9 cellular contexts compared by ENCODE assay signal in genomic region chr12:98955284-98955683, GRCh38.
DNase-seq lines count a peak whose midpoint lies in the region; ATAC-seq, FAIRE-seq and TF ChIP-seq lines count a peak whose summit lies in the region.
"Had no signal": no experiment of that assay in that cellular context is flagged by ENCODE, and none has a peak within 500 bp of the region (broad histone marks: within the 10 kb centered on the region; RNA-seq: fewer than 3 reads in every experiment).

No MANE protein-coding gene starts in this region.

- H2AFZ ChIP-seq in MM.1S (ENCODE audit: low read length) (peak overlapping the region; percentile 11; the same call in 1 of the 2 replicates), H1 (ENCODE audit: low read length) (0 out of 2 replicates have a peak overlapping the region, but pooled peaks have one; percentile 28)

- peak; percentile 72 for ATAC-seq in GM21737 (IDR thresholded peaks at IDR 0.05; ENCODE audit: unreplicated experiment)
- no peak for ATAC-seq in stimulated activated naive CD8-positive, alpha-beta T cell treated with anti-CD3 and anti-CD28 coated beads, Interleukin-15, Interleukin-2, amounts not matched to agents 100 U/mL and 50 U/mL, for 24 hours

- no peak overlapping the region for H4K8ac ChIP-seq in H1 (ENCODE audit: extremely low read depth, insufficient read depth, low read length)

- H3K79me1 ChIP-seq in H1 (ENCODE audit: low read depth, low read length): no peaks in the 10 kb centered on the region

- no peak overlapping the region for H3K18ac ChIP-seq in H1 (ENCODE audit: extremely low read depth, low read length)

- no peaks in the 10 kb centered on the region for H3K4me1 ChIP-seq in MM.1S (ENCODE audit: low read length)
- H3K4me1 ChIP-seq in H1 (replicated peaks in 1 of 4; ENCODE audit: control insufficient read depth in 3 of 4, insufficient read depth in 4 of 4, low read length in 3 of 4): no peaks in the 10 kb centered on the region

- no peak overlapping the region for H3K23ac ChIP-seq in H1 (ENCODE audit: insufficient read length)

- H4K91ac ChIP-seq in H1 (replicated peaks; ENCODE audit: insufficient read length, low read length): no peak overlapping the region

- H3K14ac ChIP-seq in H1 (ENCODE audit: insufficient read length): no peak overlapping the region

- TF ChIP-seq CTCF in MM.1S (IDR thresholded peaks at IDR 0.05; ENCODE audit: low read length) (peak; percentile 59), H1 (IDR thresholded peaks at IDR 0.05; ENCODE audit: control extremely low read depth in 1 of 3, insufficient read depth in 1 of 3, low read depth in 1 of 3, low read length in 3 of 3) (peak in 2 of 3 experiments; percentile 56 to 63; a peak in 3 of 4 replicates)

- H3K4me1 Mint-ChIP-seq in T-helper 2 cell treated with Interferon-gamma antibody and Interleukin-4, amounts not matched to agents 5 μg/mL and 100 μg/mL, for 36 hours (ENCODE audit: low read depth): no peaks in the 10 kb centered on the region

- H3K56ac ChIP-seq in H1 (replicated peaks; ENCODE audit: insufficient read length, low read depth, low read length): no peak overlapping the region

- H3K4me3 ChIP-seq in MM.1S (ENCODE audit: low read length) (no peak overlapping the region), H1 (ENCODE audit: extremely low read depth in 1 of 4, insufficient read depth in 2 of 4, low read depth in 3 of 4, low read length in 4 of 4) (no peak overlapping the region)

- no peak for TF ChIP-seq EP300 in H1 (IDR thresholded peaks at IDR 0.05; ENCODE audit: borderline replicate concordance in 1 of 2, low read depth in 2 of 2, low read length in 2 of 2)

- no peak for TF ChIP-seq POLR2A in H1 (IDR thresholded peaks at IDR 0.05; ENCODE audit: control extremely low read depth in 1 of 2, low read depth in 2 of 2, low read length in 2 of 2)

- no peaks in the 10 kb centered on the region for H3K9me3 Mint-ChIP-seq in T-helper 2 cell treated with Interferon-gamma antibody and Interleukin-4, amounts not matched to agents 5 μg/mL and 100 μg/mL, for 36 hours

- H3K27ac ChIP-seq in MM.1S (ENCODE audit: low read length): no peak overlapping the region
- no peak overlapping the region for H3K27ac ChIP-seq in H1 (ENCODE audit: low read depth, low read length)

- no peaks in the 10 kb centered on the region for H3K27me3 Mint-ChIP-seq in T-helper 2 cell treated with Interferon-gamma antibody and Interleukin-4, amounts not matched to agents 5 μg/mL and 100 μg/mL, for 36 hours (ENCODE audit: low read depth)

- H3K4me3 Mint-ChIP-seq in T-helper 2 cell treated with Interferon-gamma antibody and Interleukin-4, amounts not matched to agents 5 μg/mL and 100 μg/mL, for 36 hours: no peak overlapping the region

- no peak overlapping the region for H3K4me2 ChIP-seq in MM.1S (ENCODE audit: low read depth, low read length)
- H3K4me2 ChIP-seq in H1 (ENCODE audit: insufficient read depth in 1 of 2, low read depth in 2 of 2, low read length in 2 of 2): no peak overlapping the region

- no peak overlapping the region for H3K4ac ChIP-seq in H1 (replicated peaks; ENCODE audit: insufficient read length, low read depth, low read length)

- no peak overlapping the region for H2BK5ac ChIP-seq in H1 (ENCODE audit: low read depth, low read length)

- POLR2A ChIA-PET in H1 (lab: Charles Lee; ENCODE audit: partially characterized antibody): interaction anchor here (0.6 kb wide), 1 partner anchor 1005 kb away, joined by 3 read pairs; no protein-coding TSS in a partner anchor

- H3K9me2 ChIP-seq in MM.1S (replicated peaks; ENCODE audit: insufficient read depth, low read length): no peaks in the 10 kb centered on the region

- CTCF ChIA-PET in H1 (lab: Charles Lee; ENCODE audit: partially characterized antibody): interaction anchor here (0.6 to 6.8 kb wide), 35 partner anchors 9 to 615 kb away, joined by 3 to 36 read pairs (median 4); no protein-coding TSS in a partner anchor

- H2BK15ac ChIP-seq in H1 (ENCODE audit: low read length): no peak overlapping the region

- no peak overlapping the region for H2BK12ac ChIP-seq in H1 (ENCODE audit: low read depth, low read length)

- no peak overlapping the region for H2BK120ac ChIP-seq in H1 (replicated peaks; ENCODE audit: low read depth, low read length)

- H3F3A ChIP-seq in MM.1S (ENCODE audit: insufficient read depth, low read length): no peaks in the 10 kb centered on the region

- peak; percentile 55 to 65 for TF ChIP-seq RAD21 in H1 (IDR thresholded peaks at IDR 0.05 in 1 of 2, conservative IDR thresholded peaks at IDR 0.05 in 1 of 2; ENCODE audit: low read depth in 2 of 2, low read length in 2 of 2)

- 58% methylated on average over 4 of the region's 4 CpGs; no CpG with 5 or more reads in 1 of the 2 experiments for WGBS in H1 (ENCODE audit: extremely low coverage in 1 of 2, insufficient coverage in 1 of 2, insufficient read length in 1 of 2, insufficient replicate concordance in 2 of 2, low coverage in 1 of 2, low lambda C conversion rate in 2 of 2, missing lambda C conversion rate in 1 of 2), 2 experiments

- peak; percentile 96 for FAIRE-seq in H1 (lab: Jason Lieb, UNC)
- FAIRE-seq: A204.1 had no signal

- DNase-seq in DMS 273 (lab: John Stamatoyannopoulos, UW; ENCODE audit: unreplicated experiment) (peak; percentile 60), DMS 273 treated with DMSO at 0.1 percent for 48 hours (lab: John Stamatoyannopoulos, UW) (no peak), MM.1S (peak; percentile 54), H1 (ENCODE audit: low read depth in 1 of 2, low spot score in 2 of 2) (peak; percentile 31 to 57)
- DNase-seq in stimulated activated naive CD8-positive, alpha-beta T cell treated with anti-CD3 and anti-CD28 coated beads, Interleukin-15, Interleukin-2, amounts not matched to agents 100 U/mL and 50 U/mL, for 24 hours: no peak
- no peak for DNase-seq in NK-92 treated with Interleukin-12 subunit alpha and Interleukin-12 subunit beta, amount 100 ng/mL, for 24 hours (lab: John Stamatoyannopoulos, UW)
- no peak for DNase-seq in T-helper 2 cell treated with Interferon-gamma antibody and Interleukin-4, amounts not matched to agents 5 μg/mL and 100 μg/mL, for 36 hours (ENCODE audit: low spot score)

- no peak overlapping the region for H3K9ac ChIP-seq in MM.1S (ENCODE audit: low read length)
- H3K9ac ChIP-seq in H1 (replicated peaks in 1 of 4; ENCODE audit: extremely low read depth in 1 of 4, low read depth in 3 of 4, low read length in 3 of 4): no peak overlapping the region

- no peak overlapping the region for H2AK5ac ChIP-seq in H1 (ENCODE audit: low read depth, low read length)

- no peak overlapping the region for H4K5ac ChIP-seq in H1 (ENCODE audit: insufficient read length, low read depth, low read length)

- no peaks in the 10 kb centered on the region for H4K20me1 ChIP-seq in MM.1S (ENCODE audit: insufficient read depth, low read length)
- no peaks in the 10 kb centered on the region for H4K20me1 ChIP-seq in H1 (replicated peaks in 1 of 2; ENCODE audit: control insufficient read depth in 1 of 2, insufficient read depth in 2 of 2, low read length in 2 of 2)

- H3K36me3 ChIP-seq in MM.1S (replicated peaks; ENCODE audit: insufficient read depth, low read length) (no peaks in the 10 kb centered on the region), H1 (ENCODE audit: control insufficient read depth in 2 of 4, insufficient read depth in 4 of 4, low read length in 3 of 4) (no peaks in the 10 kb centered on the region)

- H3K79me2 ChIP-seq in MM.1S (ENCODE audit: low read length): no peaks in the 10 kb centered on the region
- no peaks in the 10 kb centered on the region for H3K79me2 ChIP-seq in H1 (ENCODE audit: control insufficient read depth in 1 of 2, insufficient read depth in 2 of 2, low read length in 2 of 2)

- no peak overlapping the region for H2BK20ac ChIP-seq in H1 (ENCODE audit: low read length)

- H3K9me3 ChIP-seq in MM.1S (replicated peaks; ENCODE audit: insufficient read depth, low read length) (no peaks in the 10 kb centered on the region), H1 (ENCODE audit: insufficient read depth in 2 of 2, low read depth in 1 of 2, low read length in 1 of 2) (no peaks in the 10 kb centered on the region)

- H3K27ac Mint-ChIP-seq in T-helper 2 cell treated with Interferon-gamma antibody and Interleukin-4, amounts not matched to agents 5 μg/mL and 100 μg/mL, for 36 hours: no peak overlapping the region

- H3K23me2 ChIP-seq in H1 (ENCODE audit: low read depth, low read length): peaks cover 3% of the 10 kb centered on the region; the same call in 1 of the 2 replicates

- H3K27me3 ChIP-seq in MM.1S (replicated peaks; ENCODE audit: insufficient read depth, low read length) (no peaks in the 10 kb centered on the region), H1 (replicated peaks in 1 of 4; ENCODE audit: control insufficient read depth in 3 of 4, extremely low read depth in 1 of 4, insufficient read depth in 3 of 4, low read length in 3 of 4) (no peaks in the 10 kb centered on the region)

- no peaks in the 10 kb centered on the region for H3K36me3 Mint-ChIP-seq in T-helper 2 cell treated with Interferon-gamma antibody and Interleukin-4, amounts not matched to agents 5 μg/mL and 100 μg/mL, for 36 hours (ENCODE audit: low read depth)

TF ChIP-seq in H1, 55 proteins besides CTCF, POLR2A, EP300 and RAD21 (continues in another document):
- TF ChIP-seq SP4 (IDR thresholded peaks at IDR 0.05; ENCODE audit: low read length): no peak
- TF ChIP-seq BCL11A (IDR thresholded peaks at IDR 0.05; ENCODE audit: low read depth in 2 of 2, low read length in 2 of 2): no peak
- no peak for TF ChIP-seq CTBP2 (IDR thresholded peaks at IDR 0.05; ENCODE audit: borderline replicate concordance, insufficient read depth, insufficient read length, low read length)
- TF ChIP-seq ZNF274 (IDR thresholded peaks at IDR 0.05; ENCODE audit: borderline replicate concordance, extremely low read depth, low read length): no peak
- no peak for TF ChIP-seq SIX5 (IDR thresholded peaks at IDR 0.05; ENCODE audit: low read depth, low read length)
- TF ChIP-seq POU5F1 (IDR thresholded peaks at IDR 0.05; ENCODE audit: low read depth, low read length): no peak
- TF ChIP-seq TEAD4 (IDR thresholded peaks at IDR 0.05; ENCODE audit: low read depth, low read length): no peak
- no peak for TF ChIP-seq SIRT6 (IDR thresholded peaks at IDR 0.05; ENCODE audit: low read length)
- TF ChIP-seq HDAC2 (IDR thresholded peaks at IDR 0.05; ENCODE audit: borderline replicate concordance in 1 of 2, low read depth in 2 of 2, low read length in 2 of 2): no peak
- no peak for TF ChIP-seq BACH1 (IDR thresholded peaks at IDR 0.05; ENCODE audit: low read length)
- TF ChIP-seq NANOG (IDR thresholded peaks at IDR 0.05; ENCODE audit: insufficient read depth, low read depth, low read length, poor library complexity, severe bottlenecking): no peak
- no peak for TF ChIP-seq CREB1 (IDR thresholded peaks at IDR 0.05)
- no peak for TF ChIP-seq FOSL1 (IDR thresholded peaks at IDR 0.05; ENCODE audit: insufficient read depth, low read depth, low read length)
- TF ChIP-seq MAFK (IDR thresholded peaks at IDR 0.05; ENCODE audit: low read depth, low read length): no peak
- TF ChIP-seq GTF2F1 (IDR thresholded peaks at IDR 0.05; ENCODE audit: borderline replicate concordance, low read depth, low read length): no peak
- TF ChIP-seq TAF7 (optimal IDR thresholded peaks at IDR 0.05; ENCODE audit: borderline replicate concordance, low read depth, low read length): no peak

Comparison
In these comparisons a context has a peak if more than half of its experiments do, and no peak if none do; other contexts are left out.
1. DNase-seq: peak in DMS 273 (single experiment), MM.1S (single experiment) and H1 (2 of 2); none in DMS 273 treated with DMSO at 0.1 percent for 48 hours (single experiment), stimulated activated naive CD8-positive, alpha-beta T cell treated with anti-CD3 and anti-CD28 coated beads, Interleukin-15, Interleukin-2, amounts not matched to agents 100 U/mL and 50 U/mL, for 24 hours (single experiment), NK-92 treated with Interleukin-12 subunit alpha and Interleukin-12 subunit beta, amount 100 ng/mL, for 24 hours (single experiment) and T-helper 2 cell treated with Interferon-gamma antibody and Interleukin-4, amounts not matched to agents 5 μg/mL and 100 μg/mL, for 36 hours (single experiment).